1 cellular context compared by ENCODE assay signal in the genomic region with DNA sequence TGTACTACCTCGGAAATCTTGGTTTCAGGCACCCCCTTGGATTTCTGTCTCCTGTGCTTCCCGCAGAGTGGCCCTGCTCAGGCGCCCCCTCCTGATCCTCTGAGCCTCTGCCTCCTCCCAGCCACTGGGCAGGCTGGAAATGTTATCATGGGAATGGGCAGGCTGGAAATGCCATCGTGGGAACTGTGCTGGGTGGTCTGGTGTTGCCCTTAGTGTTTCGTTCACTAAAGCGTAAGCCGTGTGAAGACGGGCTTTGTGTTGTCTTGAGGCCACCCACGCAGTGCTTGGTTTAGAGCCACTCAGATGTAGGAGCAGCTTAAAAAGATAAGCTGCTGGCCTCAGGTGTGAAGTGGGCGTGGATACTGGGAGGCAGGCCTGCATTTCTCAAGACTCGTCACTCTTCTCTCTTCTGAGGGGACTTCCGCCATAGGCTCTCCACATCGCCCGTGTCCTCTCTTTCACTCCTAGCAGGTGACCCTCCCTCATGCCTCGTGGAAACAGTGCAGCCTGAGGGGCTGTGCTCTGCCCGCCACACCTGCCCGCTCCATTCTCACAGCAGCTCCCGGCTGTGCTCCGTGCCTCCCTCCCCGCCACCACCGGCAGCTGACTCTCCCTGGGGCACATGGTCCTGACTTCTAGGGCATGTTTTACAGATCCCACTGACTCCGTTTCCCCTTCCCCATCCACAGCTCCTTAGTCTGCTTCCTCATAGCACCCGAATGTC.
TF ChIP-seq lines count a peak whose summit lies in the region.

No MANE protein-coding gene starts in this region.

TF ChIP-seq in GM23338, 12 proteins besides CTCF, POLR2A, EP300 and RAD21 (continued from another document):
- TF ChIP-seq ZNF462 (CRISPR knock-in tag; IDR thresholded peaks at IDR 0.05) (no peak), CREB1 (CRISPR knock-in tag; IDR thresholded peaks at IDR 0.05; ENCODE audit: low read depth) (no peak), ZNF114 (CRISPR knock-in tag; IDR thresholded peaks at IDR 0.05) (no peak), JUNB (IDR thresholded peaks at IDR 0.05; ENCODE audit: unreplicated experiment) (no peak), STAT1 (IDR thresholded peaks at IDR 0.05; ENCODE audit: unreplicated experiment) (no peak), NANOG (IDR thresholded peaks at IDR 0.05; ENCODE audit: borderline replicate concordance) (no peak), EZH2phosphoT487 (IDR thresholded peaks at IDR 0.05; ENCODE audit: unreplicated experiment) (no peak), ZNF331 (CRISPR knock-in tag; IDR thresholded peaks at IDR 0.05; ENCODE audit: low read depth) (no peak), REST (IDR thresholded peaks at IDR 0.05; ENCODE audit: unreplicated experiment) (no peak)
- TF ChIP-seq, protein P1, sequence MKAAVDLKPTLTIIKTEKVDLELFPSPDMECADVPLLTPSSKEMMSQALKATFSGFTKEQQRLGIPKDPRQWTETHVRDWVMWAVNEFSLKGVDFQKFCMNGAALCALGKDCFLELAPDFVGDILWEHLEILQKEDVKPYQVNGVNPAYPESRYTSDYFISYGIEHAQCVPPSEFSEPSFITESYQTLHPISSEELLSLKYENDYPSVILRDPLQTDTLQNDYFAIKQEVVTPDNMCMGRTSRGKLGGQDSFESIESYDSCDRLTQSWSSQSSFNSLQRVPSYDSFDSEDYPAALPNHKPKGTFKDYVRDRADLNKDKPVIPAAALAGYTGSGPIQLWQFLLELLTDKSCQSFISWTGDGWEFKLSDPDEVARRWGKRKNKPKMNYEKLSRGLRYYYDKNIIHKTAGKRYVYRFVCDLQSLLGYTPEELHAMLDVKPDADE (IDR thresholded peaks at IDR 0.05), result no peak
